Comparison of ENCODE assay signal across 8 cellular contexts in genomic region chr11:6319001-6319878, GRCh38. TPM values are rescaled to one million over a fixed set of nuclear protein-coding genes. Genes with fewer than 3 reads are reported as not detected.
DNase-seq lines count a peak whose midpoint lies in the region; ATAC-seq and TF ChIP-seq lines count a peak whose summit lies in the region.

No MANE protein-coding gene starts in this region.

- H3K14ac ChIP-seq in IMR-90 (replicated peaks; ENCODE audit: low read depth, low read length) = peak overlapping the region; percentile 95

- dilution Hi-C loops in IMR-90 (cut with HindIII; ENCODE audit: low sequenced_read_pairs, unreplicated experiment) = no loop called here

- no peak for TF ChIP-seq CTCF in IMR-90 (conservative IDR thresholded peaks at IDR 0.05; ENCODE audit: low read depth, low read length)

- peak overlapping the region; percentile 99 for H3K9ac ChIP-seq in IMR-90 (ENCODE audit: low read depth, low read length)
- H3K9ac ChIP-seq in endocrine pancreas (ENCODE audit: control insufficient read depth, insufficient read depth, low read length) = peak overlapping the region; percentile 16
- H3K9ac ChIP-seq in mucosa of stomach (ENCODE audit: low read length) = peak overlapping the region; percentile 86

- H3K23ac ChIP-seq in IMR-90 (ENCODE audit: low read depth, low read length) = peak overlapping the region; percentile 91

- peak overlapping the region; percentile 94 for H3K18ac ChIP-seq in IMR-90 (ENCODE audit: low read depth, low read length)

- peak; percentile 9 for ATAC-seq in IMR-90 (ENCODE audit: low read depth)
- ATAC-seq in HG02763 (IDR thresholded peaks at IDR 0.05; ENCODE audit: unreplicated experiment) = no peak

- POLR2A ChIA-PET in IMR-90 (lab: Charles Lee; ENCODE audit: unreplicated experiment) = interaction anchor here (0.5 to 1.3 kb wide), 9 partner anchors 13 to 1534 kb away, joined by 3 to 6 read pairs (median 4); no protein-coding TSS in a partner anchor

- peak overlapping the region; percentile 94 for H3K56ac ChIP-seq in IMR-90 (ENCODE audit: extremely low read depth, insufficient read depth, low read length)

- peak overlapping the region; percentile 97 for H2BK5ac ChIP-seq in IMR-90 (ENCODE audit: low read depth, low read length, poor library complexity, severe bottlenecking)

- H3K27ac ChIP-seq in IMR-90 (ENCODE audit: insufficient read depth, low read length) = peak overlapping the region; percentile 99

- no peak for TF ChIP-seq RAD21 in IMR-90 (IDR thresholded peaks at IDR 0.05; ENCODE audit: low read length)

- peaks cover 12 to 22% of the 10 kb centered on the region in 2 experiments; a peak in 3 of 4 replicates for H3K79me1 ChIP-seq in IMR-90 (ENCODE audit: low read depth in 1 of 2, low read length in 2 of 2)

- H2AK9ac ChIP-seq in IMR-90 (replicated peaks; ENCODE audit: low read depth, low read length, poor library complexity) = peak overlapping the region; percentile 100

- peak; percentile 21 for DNase-seq in AG08395 (ENCODE audit: low spot score)
- peak; percentile 34 for DNase-seq in IMR-90
- DNase-seq in HPDE6-E6E7 (ENCODE audit: extremely low spot score) = no peak
- no peak for DNase-seq in SHP77 (lab: John Stamatoyannopoulos, UW)
- DNase-seq in AML-193 (lab: John Stamatoyannopoulos, UW) = no peak

- peak overlapping the region; percentile 96 for H2AK5ac ChIP-seq in IMR-90 (ENCODE audit: low read depth, low read length)

- H2BK20ac ChIP-seq in IMR-90 (ENCODE audit: low read depth, low read length) = peak overlapping the region; percentile 66; the same call in 1 of the 2 replicates

- H3K4ac ChIP-seq in IMR-90 (ENCODE audit: low read depth, low read length) = peak overlapping the region; percentile 95

- in situ Hi-C loops in IMR-90 (cut with MboI; ENCODE audit: low sequenced_read_pairs) = loop anchor here (5.0 to 25.0 kb wide), 2 partner anchors 67 to 707 kb away; no protein-coding TSS in a partner anchor

- H4K8ac ChIP-seq in IMR-90 (ENCODE audit: low read depth in 2 of 2, low read length in 2 of 2) = peak overlapping the region; percentile 94 to 98

- H3K9me3 ChIP-seq in IMR-90 (ENCODE audit: control insufficient read depth, insufficient read depth, low read length) (no peaks in the 10 kb centered on the region), endocrine pancreas (ENCODE audit: control insufficient read depth, low read length) (no peaks in the 10 kb centered on the region), mucosa of stomach (ENCODE audit: control insufficient read depth, low read length) (no peaks in the 10 kb centered on the region)

- H4K20me1 ChIP-seq in IMR-90 (ENCODE audit: insufficient read depth, low read length) = no peaks in the 10 kb centered on the region

- H3K4me1 ChIP-seq in IMR-90 (ENCODE audit: control insufficient read depth, insufficient read depth, low read length) (peaks cover 15% of the 10 kb centered on the region), endocrine pancreas (ENCODE audit: control insufficient read depth, insufficient read depth, low read length) (no peaks in the 10 kb centered on the region), mucosa of stomach (ENCODE audit: control insufficient read depth, insufficient read depth, low read length) (peaks cover 36% of the 10 kb centered on the region)

- H3K27me3 ChIP-seq in IMR-90 (ENCODE audit: control insufficient read depth, insufficient read depth, low read length) = no peaks in the 10 kb centered on the region
- no peaks in the 10 kb centered on the region for H3K27me3 ChIP-seq in endocrine pancreas (ENCODE audit: control insufficient read depth, insufficient read depth, low read length)
- no peaks in the 10 kb centered on the region for H3K27me3 ChIP-seq in mucosa of stomach (ENCODE audit: control insufficient read depth, insufficient read depth, low read length)

- WGBS in IMR-90 (ENCODE audit: extremely low coverage in 2 of 2, insufficient read length in 1 of 2), 2 experiments = 1% methylated on average over 19 of the region's 47 CpGs; no CpG with 5 or more reads in 1 of the 2 experiments

- CTCF ChIA-PET in IMR-90 (lab: Yijun Ruan, JAX) = interaction anchor here (1.0 to 1.2 kb wide), 2 partner anchors 34 to 44 kb away, joined by 4 to 6 read pairs; no protein-coding TSS in a partner anchor

- peak overlapping the region; percentile 97 for H4K91ac ChIP-seq in IMR-90 (ENCODE audit: insufficient read depth, low read depth, low read length)

- BruUV-seq in IMR-90 (replicated peaks; lab: Mats Ljungman, UMichigan) = TSS peak; percentile 83

- intact Hi-C loops in IMR-90 (cut with micrococcal nuclease) = loop anchor here (1.0 kb wide), 1 partner anchor 68 kb away; no protein-coding TSS in a partner anchor

- peak overlapping the region; percentile 94 for H3K4me2 ChIP-seq in IMR-90 (ENCODE audit: low read depth, low read length)

- H3K36me3 ChIP-seq in IMR-90 (ENCODE audit: control insufficient read depth, insufficient read depth, low read length) (peaks cover 6% of the 10 kb centered on the region), endocrine pancreas (ENCODE audit: control insufficient read depth, insufficient read depth, low read length) (no peaks in the 10 kb centered on the region), mucosa of stomach (ENCODE audit: control insufficient read depth, insufficient read depth, low read length) (no peaks in the 10 kb centered on the region)

- peak overlapping the region; percentile 95 for H4K5ac ChIP-seq in IMR-90 (ENCODE audit: low read depth, low read length)

- H2BK15ac ChIP-seq in IMR-90 (ENCODE audit: low read depth, low read length) = peak overlapping the region; percentile 40; the same call in 1 of the 3 replicates

- peaks cover 4% of the 10 kb centered on the region for H3K9me1 ChIP-seq in IMR-90 (ENCODE audit: insufficient read depth, low read length)

- H3K4me3 ChIP-seq in IMR-90 (ENCODE audit: insufficient read depth, low read depth, low read length) = peak overlapping the region; percentile 69
- no peak overlapping the region for H3K4me3 ChIP-seq in endocrine pancreas (ENCODE audit: control insufficient read depth, insufficient read depth, low read length)
- peak overlapping the region; percentile 54 for H3K4me3 ChIP-seq in mucosa of stomach (ENCODE audit: low read length)

- TF ChIP-seq POLR2A in IMR-90 (IDR thresholded peaks at IDR 0.05; ENCODE audit: low read depth, low read length) = no peak; the same call in 1 of the 2 replicates

- peak overlapping the region; percentile 36 for H2BK120ac ChIP-seq in IMR-90 (ENCODE audit: low read depth, low read length)

- H2AFZ ChIP-seq in IMR-90 (replicated peaks; ENCODE audit: low read length, poor library complexity) = peak overlapping the region; percentile 91

TF ChIP-seq in IMR-90, 13 proteins besides CTCF, POLR2A, EP300 and RAD21:
- TF ChIP-seq NFE2L2 (IDR thresholded peaks at IDR 0.05; ENCODE audit: low read depth, low read length) (no peak), MAZ (IDR thresholded peaks at IDR 0.05; ENCODE audit: borderline replicate concordance, low read depth, low read length) (peak; percentile 17; the same call in 1 of the 2 replicates)

RNA-seq across cellular contexts. Expression of gene CAVIN3, which starts 1.1 kb away (rescaled TPM):
- 112 and 116 TPM in 2 replicates for total RNA-seq in IMR-90 (2012; rRNA removed)
- 185 and 241 TPM in 2 replicates for polyA plus RNA-seq in IMR-90 (2012; rRNA removed)
- 369 and 427 TPM in 2 replicates for polyA plus RNA-seq in IMR-90 (2012; cell fraction: cytosol; rRNA removed)
- polyA plus RNA-seq in IMR-90 (2012; cell fraction: nucleus; rRNA removed; ENCODE audit: low replicate concordance) = 99.2 and 236 TPM in 2 replicates

RNA-seq across cellular contexts. Expression of gene CCKBR, which starts 59.6 kb away (rescaled TPM):
- not detected in 2 replicates for total RNA-seq in IMR-90 (2012; rRNA removed)
- not detected in 2 replicates for polyA plus RNA-seq in IMR-90 (2012; rRNA removed)
- not detected in 2 replicates for polyA plus RNA-seq in IMR-90 (2012; cell fraction: cytosol; rRNA removed)
- not detected in 2 replicates for polyA plus RNA-seq in IMR-90 (2012; cell fraction: nucleus; rRNA removed; ENCODE audit: low replicate concordance)

Comparison
In these comparisons a context has a peak if more than half of its experiments do, and no peak if none do; other contexts are left out.
1. DNase-seq: peak in AG08395 (single experiment) and IMR-90 (single experiment); none in HPDE6-E6E7 (single experiment), SHP77 (0 of 2) and AML-193 (0 of 2).
2. H3K9ac ChIP-seq: peak in every context shown above with its lines; median percentile 99 in IMR-90; 86 in mucosa of stomach; 16 in endocrine pancreas.